Comparison of ENCODE assay signal across 10 cellular contexts in the genomic region with DNA sequence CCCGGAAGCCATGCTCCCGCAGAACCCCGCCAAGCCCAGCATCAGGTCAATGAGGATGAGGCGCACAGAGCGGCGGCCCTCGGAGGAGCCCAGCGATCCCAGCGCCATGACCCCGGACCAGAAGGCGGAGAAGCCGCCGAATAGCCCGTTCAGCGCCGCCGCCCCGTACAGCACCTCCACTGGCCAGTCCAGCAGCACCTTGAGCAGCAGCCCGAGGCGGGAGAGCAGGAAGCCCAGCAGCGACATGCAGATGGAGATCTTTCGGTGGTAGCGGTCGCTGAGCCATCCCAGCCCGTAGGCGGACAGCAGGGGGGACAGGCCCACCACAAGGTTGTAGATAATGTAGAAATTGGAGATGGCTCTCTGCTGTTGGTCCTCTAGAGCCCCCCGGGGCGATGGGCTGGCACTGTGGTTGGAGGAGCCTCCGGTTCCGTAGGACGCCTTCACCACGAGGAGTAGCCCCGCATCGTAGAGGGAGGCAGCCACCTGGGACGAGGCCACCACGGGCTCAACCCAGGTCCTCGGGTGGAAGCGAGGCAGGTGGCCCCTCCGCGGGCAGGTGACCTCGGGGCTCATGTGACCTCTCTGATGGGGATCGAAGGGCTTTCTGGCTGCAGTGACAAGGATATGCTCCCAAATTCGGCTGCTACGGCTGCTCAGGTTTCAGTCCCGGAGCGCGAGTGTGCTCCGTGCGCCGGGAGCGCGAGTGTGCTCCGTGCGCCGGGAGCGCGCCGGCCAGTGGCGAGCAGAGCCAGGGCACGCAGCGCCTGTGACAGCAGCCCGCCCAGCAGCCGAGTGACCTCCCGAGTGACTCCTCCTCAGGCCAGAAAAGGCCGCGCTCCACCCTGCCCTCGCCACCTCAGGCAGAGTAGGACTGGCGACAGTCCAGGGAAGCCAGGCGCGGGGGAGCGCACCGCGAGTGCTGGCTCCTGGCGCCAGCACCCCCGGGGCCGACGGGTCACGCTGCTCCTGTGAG. TPM values are rescaled to one million over a fixed set of nuclear protein-coding genes. Genes with fewer than 3 reads are reported as not detected.
DNase-seq lines count a peak whose midpoint lies in the region; ATAC-seq and TF ChIP-seq lines count a peak whose summit lies in the region.
"Had no signal": no experiment of that assay in that cellular context is flagged by ENCODE, and none has a peak within 500 bp of the region (broad histone marks: within the 10 kb centered on the region; RNA-seq: fewer than 3 reads in every experiment).

A gene with protein sequence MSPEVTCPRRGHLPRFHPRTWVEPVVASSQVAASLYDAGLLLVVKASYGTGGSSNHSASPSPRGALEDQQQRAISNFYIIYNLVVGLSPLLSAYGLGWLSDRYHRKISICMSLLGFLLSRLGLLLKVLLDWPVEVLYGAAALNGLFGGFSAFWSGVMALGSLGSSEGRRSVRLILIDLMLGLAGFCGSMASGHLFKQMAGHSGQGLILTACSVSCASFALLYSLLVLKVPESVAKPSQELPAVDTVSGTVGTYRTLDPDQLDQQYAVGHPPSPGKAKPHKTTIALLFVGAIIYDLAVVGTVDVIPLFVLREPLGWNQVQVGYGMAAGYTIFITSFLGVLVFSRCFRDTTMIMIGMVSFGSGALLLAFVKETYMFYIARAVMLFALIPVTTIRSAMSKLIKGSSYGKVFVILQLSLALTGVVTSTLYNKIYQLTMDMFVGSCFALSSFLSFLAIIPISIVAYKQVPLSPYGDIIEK (minus strand): TSS at position 771 of the 976 bp plus-strand sequence. CDS start 195 bp downstream, at position 576.

- H3K4me1 ChIP-seq in iPS-15b (ENCODE audit: control insufficient read depth, insufficient read depth, low read length) = no peaks in the 10 kb centered on the region
- no peaks in the 10 kb centered on the region for H3K4me1 ChIP-seq in rectal smooth muscle tissue (ENCODE audit: control insufficient read depth, insufficient read depth, low read length)

- H3K27me3 Mint-ChIP-seq in brain = peaks cover 59% of the 10 kb centered on the region

- H3K9me3 ChIP-seq in iPS-15b (ENCODE audit: control insufficient read depth, insufficient read depth, low read length) = no peaks in the 10 kb centered on the region
- H3K9me3 ChIP-seq: neutrophil had no signal

- H3K9me3 Mint-ChIP-seq in brain = peaks cover 0 to 8% (median 0%) of the 10 kb centered on the region in 5 experiments

- H3K27me3 ChIP-seq in iPS-15b (ENCODE audit: control insufficient read depth, insufficient read depth, low read length) (peaks cover 39% of the 10 kb centered on the region), rectal smooth muscle tissue (ENCODE audit: control insufficient read depth, insufficient read depth, low read length) (peaks cover 10% of the 10 kb centered on the region)

- H3K36me3 ChIP-seq in iPS-15b (ENCODE audit: control insufficient read depth, insufficient read depth, low read length) = no peaks in the 10 kb centered on the region
- H3K36me3 ChIP-seq in rectal smooth muscle tissue (ENCODE audit: control insufficient read depth, insufficient read depth, low read length) = no peaks in the 10 kb centered on the region
- H3K36me3 ChIP-seq: neutrophil had no signal

- H3K4me3 ChIP-seq in GM12864 (ENCODE audit: low read depth, low read length) (peak within 1 kb of the TSS; percentile 7; the same call in 1 of the 2 replicates), iPS-15b (ENCODE audit: low read depth, low read length) (peak within 1 kb of the TSS; percentile 73), rectal smooth muscle tissue (ENCODE audit: low read length) (peak within 1 kb of the TSS; percentile 35)

- no peak within 1 kb of the TSS for H3K27ac ChIP-seq in rectal smooth muscle tissue (ENCODE audit: low read depth, low read length)
- H3K27ac ChIP-seq: neutrophil had no signal

- peak within 1 kb of the TSS in 3 of 5 experiments; percentile 52 to 70 (median 67) for H3K4me3 Mint-ChIP-seq in brain

- no peak for DNase-seq in GM12864 (ENCODE audit: low read depth)
- DNase-seq: activated effector memory CD4-positive, alpha-beta T cell treated with anti-CD3 and anti-CD28 coated beads, Interleukin-2, amount 50 U/mL, for 16 hours had no signal

- no peak within 1 kb of the TSS for H3K27ac Mint-ChIP-seq in brain

- H3K36me3 Mint-ChIP-seq in brain = no peaks in the 10 kb centered on the region

- ATAC-seq in GM21367 (IDR thresholded peaks at IDR 0.05; ENCODE audit: unreplicated experiment) = no peak
- ATAC-seq in HG02610 (IDR thresholded peaks at IDR 0.05; ENCODE audit: unreplicated experiment) = no peak
- ATAC-seq in GM18502 (IDR thresholded peaks at IDR 0.05; ENCODE audit: poor library complexity, unreplicated experiment) = no peak
- ATAC-seq in HG03095 (IDR thresholded peaks at IDR 0.05; ENCODE audit: unreplicated experiment) = no peak

- H3K9ac ChIP-seq in iPS-15b (ENCODE audit: low read depth, low read length) = no peak within 1 kb of the TSS
- no peak within 1 kb of the TSS for H3K9ac ChIP-seq in rectal smooth muscle tissue (ENCODE audit: low read length)

- H3K4me1 Mint-ChIP-seq in brain = no peaks in the 10 kb centered on the region

- TF ChIP-seq CTCF in GM12864 (IDR thresholded peaks at IDR 0.05; ENCODE audit: low read depth, low read length, missing control alignments) (no peak), brain (conservative IDR thresholded peaks at IDR 0.05) (no peak)

RNA-seq across cellular contexts. Expression of the gene that starts here (rescaled TPM):
- polyA plus RNA-seq in brain (ENCODE audit: insufficient read depth, low read depth, low replicate concordance) = not detected

Comparison
In these comparisons a context has a peak if more than half of its experiments do, and no peak if none do; other contexts are left out.
1. H3K4me3 ChIP-seq: peak in every context shown above with its lines; median percentile 73 in iPS-15b; 35 in rectal smooth muscle tissue; 7 in GM12864.